In genomic region chr4:150002561-150002960, GRCh38 we compare ENCODE assay signal across 23 cellular contexts.
A peak's percentile ranks its signal among the peaks of the same experiment; 100 is the strongest.
DNase-seq lines count a peak whose midpoint lies in the region; ATAC-seq, FAIRE-seq and TF ChIP-seq lines count a peak whose summit lies in the region.
"Had no signal": no experiment of that assay in that cellular context is flagged by ENCODE, and none has a peak within 500 bp of the region (broad histone marks: within the 10 kb centered on the region; RNA-seq: fewer than 3 reads in every experiment).

No MANE protein-coding gene starts in this region.

- FAIRE-seq in RCC 7860 (lab: Jason Lieb, UNC): peak; percentile 18
- FAIRE-seq: GM12892, GM18507, HepG2 had no signal

- no peak for TF ChIP-seq POLR2A in sigmoid colon (IDR thresholded peaks at IDR 0.05)
- no peak for TF ChIP-seq POLR2A in tibial nerve (IDR thresholded peaks at IDR 0.05)

- H3K27ac Mint-ChIP-seq in HFFc6: peak overlapping the region; percentile 70
- no peak overlapping the region for H3K27ac Mint-ChIP-seq in effector memory CD8-positive, alpha-beta T cell
- H3K27ac Mint-ChIP-seq: B cell, GM23338, T-cell had no signal

- H3K27ac ChIP-seq in sigmoid colon (peak overlapping the region in 3 of 4 donors; percentile 17 to 85 (median 73)), tibial nerve (no peak overlapping the region)
- H3K27ac ChIP-seq: KMS-11 had no signal

- H3K4me3 ChIP-seq in sigmoid colon (no peak overlapping the region), tibial nerve (no peak overlapping the region)
- H3K4me3 ChIP-seq: GM23338 had no signal

- H3K9me3 Mint-ChIP-seq in HFFc6: no peaks in the 10 kb centered on the region
- H3K9me3 Mint-ChIP-seq in effector memory CD8-positive, alpha-beta T cell: no peaks in the 10 kb centered on the region
- H3K9me3 Mint-ChIP-seq: GM23338, T-cell had no signal

- H3K4me1 Mint-ChIP-seq in HFFc6 (ENCODE audit: low read depth): peaks cover 10% of the 10 kb centered on the region
- H3K4me1 Mint-ChIP-seq in effector memory CD8-positive, alpha-beta T cell (ENCODE audit: low read depth in 2 of 2): no peaks in the 10 kb centered on the region
- H3K4me1 Mint-ChIP-seq: T-cell had no signal

- H3K36me3 Mint-ChIP-seq in HFFc6 (ENCODE audit: low read depth): no peaks in the 10 kb centered on the region
- no peaks in the 10 kb centered on the region for H3K36me3 Mint-ChIP-seq in effector memory CD8-positive, alpha-beta T cell (ENCODE audit: insufficient read depth)
- H3K36me3 Mint-ChIP-seq: T-cell had no signal

- no peak for TF ChIP-seq EP300 in sigmoid colon (IDR thresholded peaks at IDR 0.05)
- TF ChIP-seq EP300 in tibial nerve (IDR thresholded peaks at IDR 0.05): no peak

- H3K4me3 Mint-ChIP-seq in HFFc6: peak overlapping the region; percentile 44
- H3K4me3 Mint-ChIP-seq in effector memory CD8-positive, alpha-beta T cell: no peak overlapping the region
- H3K4me3 Mint-ChIP-seq: B cell, GM23338, T-cell had no signal

- H3K27me3 ChIP-seq in sigmoid colon (no peaks in the 10 kb centered on the region), tibial nerve (no peaks in the 10 kb centered on the region)

- H3K36me3 ChIP-seq in sigmoid colon (no peaks in the 10 kb centered on the region), tibial nerve (no peaks in the 10 kb centered on the region)

- TF ChIP-seq CTCF in HFFc6 (IDR thresholded peaks at IDR 0.05) (no peak), sigmoid colon (IDR thresholded peaks at IDR 0.05) (no peak), tibial nerve (IDR thresholded peaks at IDR 0.05) (no peak)

- DNase-seq in HFFc6: no peak
- DNase-seq in RCC 7860 (ENCODE audit: low spot score): no peak
- peak; percentile 32 for DNase-seq in fibroblast of peridontal ligament (ENCODE audit: extremely low read depth)
- no peak for DNase-seq in sigmoid colon
- no peak for DNase-seq in NCI-H524 treated with DMSO at 0.1 percent for 48 hours (lab: John Stamatoyannopoulos, UW)
- no peak for DNase-seq in effector memory CD8-positive, alpha-beta T cell
- no peak for DNase-seq in tibial nerve (ENCODE audit: low spot score in 2 of 2)
- DNase-seq: COR-L47; NCI-H1436; NCI-H1930; NCI-H446; NCI-H69; NK-92 treated with Interleukin-12 subunit alpha and Interleukin-12 subunit beta, amount 100 ng/mL, for 24 hours; SHP77; T-cell had no signal

- H3K27me3 Mint-ChIP-seq in HFFc6 (ENCODE audit: insufficient read depth): no peaks in the 10 kb centered on the region; the same call in 1 of the 2 replicates
- H3K27me3 Mint-ChIP-seq in effector memory CD8-positive, alpha-beta T cell: peaks cover 10 to 20% of the 10 kb centered on the region in 2 donors

- intact Hi-C loops in sigmoid colon (cut with DNase I): loop anchor here (5.0 kb wide), 2 partner anchors 75 to 580 kb away; partner anchors contain the start of genes DCLK2 and MAB21L2

- no peaks in the 10 kb centered on the region for H3K9me3 ChIP-seq in sigmoid colon
- H3K9me3 ChIP-seq in tibial nerve: no peaks in the 10 kb centered on the region

- peaks cover 0 to 74% (median 63%) of the 10 kb centered on the region in 4 donors for H3K4me1 ChIP-seq in sigmoid colon
- peaks cover 0 to 14% (median 0%) of the 10 kb centered on the region in 4 donors for H3K4me1 ChIP-seq in tibial nerve

- no peak for ATAC-seq in effector memory CD8-positive, alpha-beta T cell (replicated peaks)
- ATAC-seq in HG03342 (IDR thresholded peaks at IDR 0.05; ENCODE audit: unreplicated experiment): no peak
- ATAC-seq: GM23338, HepG2, SK-N-SH treated with all-trans-retinoic acid at 6 μM for 48 hours, T-cell had no signal

Comparison
In these comparisons a context has a peak if more than half of its experiments do, and no peak if none do; other contexts are left out.
1. H3K27ac ChIP-seq: peak in sigmoid colon (3 of 4); none in tibial nerve (0 of 4).